In genomic region chr17:42577140-42577531, GRCh38 we compare ENCODE assay signal across 8 cellular contexts. TPM values are rescaled to one million over a fixed set of nuclear protein-coding genes. Genes with fewer than 3 reads are reported as not detected.
DNase-seq lines count a peak whose midpoint lies in the region; ATAC-seq, FAIRE-seq and TF ChIP-seq lines count a peak whose summit lies in the region.

No MANE protein-coding gene starts in this region.

- H3K27ac Mint-ChIP-seq in activated T-cell treated with anti-CD3 and anti-CD28 coated beads, Interleukin-2, amount 50 U/mL, for 72 hours: peak overlapping the region; percentile 86
- H3K27ac Mint-ChIP-seq in activated CD8-positive, alpha-beta T cell treated with anti-CD3 and anti-CD28 coated beads, Interleukin-2, amount 10 ng/mL, durations not matched to agents 7 days and 5 days: peak overlapping the region; percentile 84

- H3K4me2 ChIP-seq in keratinocyte (ENCODE audit: control insufficient read depth, extremely low read depth, insufficient read depth, low read depth, low read length): peak overlapping the region; percentile 88

- H3K9me1 ChIP-seq in keratinocyte (ENCODE audit: control insufficient read depth, extremely low read depth, insufficient read depth, low read length): no peaks in the 10 kb centered on the region

- H3K27me3 Mint-ChIP-seq in activated T-cell treated with anti-CD3 and anti-CD28 coated beads, Interleukin-2, amount 50 U/mL, for 72 hours (ENCODE audit: low read depth): no peaks in the 10 kb centered on the region
- H3K27me3 Mint-ChIP-seq in activated CD8-positive, alpha-beta T cell treated with anti-CD3 and anti-CD28 coated beads, Interleukin-2, amount 10 ng/mL, durations not matched to agents 7 days and 5 days (ENCODE audit: low read depth): no peaks in the 10 kb centered on the region

- no peaks in the 10 kb centered on the region for H3K27me3 ChIP-seq in keratinocyte (ENCODE audit: control insufficient read depth, extremely low read depth, insufficient read depth, low read length)
- no peaks in the 10 kb centered on the region for H3K27me3 ChIP-seq in suprapubic skin

- H3K4me1 ChIP-seq in keratinocyte (ENCODE audit: control insufficient read depth, extremely low read depth, insufficient read depth, low read length) (peaks cover 18% of the 10 kb centered on the region), suprapubic skin (peaks cover 17% of the 10 kb centered on the region)

- no peak for TF ChIP-seq EP300 in suprapubic skin (IDR thresholded peaks at IDR 0.05)

- DNase-seq in activated T-cell treated with anti-CD3 and anti-CD28 coated beads, Interleukin-2, amount 50 U/mL, for 72 hours: no peak
- no peak for DNase-seq in activated T-cell treated with anti-CD3 and anti-CD28 coated beads, Interleukin-2, amount 50 U/mL, for 1 hour
- DNase-seq in activated CD8-positive, alpha-beta T cell treated with anti-CD3 and anti-CD28 coated beads, Interleukin-2, amount 10 ng/mL, durations not matched to agents 7 days and 5 days: no peak
- DNase-seq in keratinocyte (ENCODE audit: low read depth, low spot score): no peak
- DNase-seq in suprapubic skin (ENCODE audit: low spot score in 2 of 2): no peak
- DNase-seq in foreskin melanocyte: no peak
- no peak for DNase-seq in NCI-H345 (lab: John Stamatoyannopoulos, UW)
- no peak for DNase-seq in GM19240 (ENCODE audit: insufficient read length, low spot score)

- peak overlapping the region; percentile 92 to 96 for H3K4me3 Mint-ChIP-seq in activated T-cell treated with anti-CD3 and anti-CD28 coated beads, Interleukin-2, amount 50 U/mL, for 72 hours
- peak overlapping the region; percentile 98 for H3K4me3 Mint-ChIP-seq in activated CD8-positive, alpha-beta T cell treated with anti-CD3 and anti-CD28 coated beads, Interleukin-2, amount 10 ng/mL, durations not matched to agents 7 days and 5 days

- no peak for FAIRE-seq in keratinocyte (lab: Jason Lieb, UNC)

- H3K27ac ChIP-seq in keratinocyte (ENCODE audit: control insufficient read depth, insufficient read depth, low read length): peak overlapping the region; percentile 71
- H3K27ac ChIP-seq in suprapubic skin: peak overlapping the region; percentile 81

- H3K9me3 Mint-ChIP-seq in activated T-cell treated with anti-CD3 and anti-CD28 coated beads, Interleukin-2, amount 50 U/mL, for 72 hours: no peaks in the 10 kb centered on the region
- H3K9me3 Mint-ChIP-seq in activated CD8-positive, alpha-beta T cell treated with anti-CD3 and anti-CD28 coated beads, Interleukin-2, amount 10 ng/mL, durations not matched to agents 7 days and 5 days (ENCODE audit: insufficient read depth): no peaks in the 10 kb centered on the region

- H4K20me1 ChIP-seq in keratinocyte (ENCODE audit: control insufficient read depth, extremely low read depth, insufficient read depth, low read length): no peaks in the 10 kb centered on the region

- CTCF ChIA-PET in activated CD8-positive, alpha-beta T cell treated with anti-CD3 and anti-CD28 coated beads, Interleukin-2, amount 10 ng/mL, durations not matched to agents 7 days and 5 days (lab: Charles Lee): interaction anchor here (0.6 to 5.1 kb wide), 24 partner anchors 11 to 420 kb away, joined by 3 to 113 read pairs (median 12); partner anchors contain the start of genes BECN1, CCR10, MLX and NAGLU

- H3K4me1 Mint-ChIP-seq in activated T-cell treated with anti-CD3 and anti-CD28 coated beads, Interleukin-2, amount 50 U/mL, for 72 hours (ENCODE audit: low read depth): peaks cover 56% of the 10 kb centered on the region
- H3K4me1 Mint-ChIP-seq in activated CD8-positive, alpha-beta T cell treated with anti-CD3 and anti-CD28 coated beads, Interleukin-2, amount 10 ng/mL, durations not matched to agents 7 days and 5 days (ENCODE audit: low read depth): peaks cover 50% of the 10 kb centered on the region

- WGBS in suprapubic skin: 6% methylated on average over 16 of the region's 18 CpGs

- H3K4me3 ChIP-seq in keratinocyte (ENCODE audit: control insufficient read depth in 2 of 3, extremely low read depth in 1 of 3, insufficient read depth in 2 of 3, low read depth in 1 of 3, low read length in 3 of 3) (peak overlapping the region; percentile 76 to 98 (median 92)), suprapubic skin (peak overlapping the region; percentile 61)

- H3K9me3 ChIP-seq in keratinocyte (ENCODE audit: control insufficient read depth, low read depth, low read length) (no peaks in the 10 kb centered on the region), suprapubic skin (no peaks in the 10 kb centered on the region)

- peak overlapping the region; percentile 92 for H3K9ac ChIP-seq in keratinocyte (ENCODE audit: control insufficient read depth, extremely low read depth, insufficient read depth, low read length)

- H3K36me3 Mint-ChIP-seq in activated T-cell treated with anti-CD3 and anti-CD28 coated beads, Interleukin-2, amount 50 U/mL, for 72 hours (ENCODE audit: insufficient read depth in 2 of 2): peaks cover 15 to 25% of the 10 kb centered on the region in 2 donors
- peaks cover 68% of the 10 kb centered on the region for H3K36me3 Mint-ChIP-seq in activated CD8-positive, alpha-beta T cell treated with anti-CD3 and anti-CD28 coated beads, Interleukin-2, amount 10 ng/mL, durations not matched to agents 7 days and 5 days (ENCODE audit: low read depth)

- TF ChIP-seq POLR2A in suprapubic skin (IDR thresholded peaks at IDR 0.05): no peak

- dilution Hi-C loops in keratinocyte (cut with MboI; ENCODE audit: extremely low pct_ligation_motif_present, low sequenced_read_pairs): no loop called here

- TF ChIP-seq CTCF in keratinocyte (optimal IDR thresholded peaks at IDR 0.05 in 1 of 3, IDR thresholded peaks at IDR 0.05 in 1 of 3, conservative IDR thresholded peaks at IDR 0.05 in 1 of 3; ENCODE audit: extremely low read depth in 1 of 3, insufficient read depth in 2 of 3, low read length in 3 of 3) (no peak), suprapubic skin (IDR thresholded peaks at IDR 0.05) (no peak)

- peak overlapping the region; percentile 63 for H2AFZ ChIP-seq in keratinocyte (ENCODE audit: control insufficient read depth, low read length)

- POLR2A ChIA-PET in activated CD8-positive, alpha-beta T cell treated with anti-CD3 and anti-CD28 coated beads, Interleukin-2, amount 10 ng/mL, durations not matched to agents 7 days and 5 days (lab: Charles Lee): interaction anchor here (0.8 to 3.9 kb wide), 10 partner anchors 9 to 465 kb away, joined by 3 to 47 read pairs (median 8); partner anchors contain the start of genes COASY, DHX58, MLX and RETREG3

- H3K36me3 ChIP-seq in keratinocyte (ENCODE audit: control insufficient read depth in 2 of 2, extremely low read depth in 1 of 2, insufficient read depth in 2 of 2, low read length in 2 of 2) (peaks cover 30 to 35% of the 10 kb centered on the region in 2 experiments), suprapubic skin (peaks cover 57% of the 10 kb centered on the region)

- ATAC-seq in activated T-cell treated with anti-CD3 and anti-CD28 coated beads, Interleukin-2, amount 50 U/mL, for 72 hours (replicated peaks in 1 of 2): peak; percentile 3 to 5
- ATAC-seq in activated CD8-positive, alpha-beta T cell treated with anti-CD3 and anti-CD28 coated beads, Interleukin-2, amount 10 ng/mL, durations not matched to agents 7 days and 5 days: peak; percentile 17

- H3K79me2 ChIP-seq in keratinocyte (ENCODE audit: control insufficient read depth, insufficient read depth, low read length): peaks cover 30% of the 10 kb centered on the region

RNA-seq across cellular contexts. Expression of gene PSMC3IP, which starts 0.4 kb away (rescaled TPM):
- 10 to 100 TPM; 31.7 to 40.7 TPM for total RNA-seq in activated T-cell treated with anti-CD3 and anti-CD28 coated beads, Interleukin-2, amount 50 U/mL, for 72 hours
- 10 to 100 TPM; 19.2 to 21.8 TPM for total RNA-seq in activated CD8-positive, alpha-beta T cell treated with anti-CD3 and anti-CD28 coated beads, Interleukin-2, amount 10 ng/mL, durations not matched to agents 7 days and 5 days
- polyA plus RNA-seq in keratinocyte: 2.4 to 7.8 TPM (median 7.7 TPM) in 3 replicates
- 4.7 TPM for polyA plus RNA-seq in keratinocyte (2011; ENCODE audit: low read depth)
- 1.8 and 2.1 TPM in 2 replicates for polyA plus RNA-seq in keratinocyte (2011; cell fraction: cytosol; rRNA removed)
- polyA plus RNA-seq in keratinocyte (2011; cell fraction: nucleus; rRNA removed): 6.1 and 7.5 TPM in 2 replicates
- 2.0 and 6.5 TPM in 2 replicates for polyA plus RNA-seq in keratinocyte (2012; ENCODE audit: low replicate concordance)
- polyA minus RNA-seq in keratinocyte: 0.33 to 3.3 TPM (median 1.7 TPM) in 3 replicates
- polyA minus RNA-seq in keratinocyte (2011; cell fraction: cytosol; rRNA and poly(A)+ RNA removed): not detected
- polyA minus RNA-seq in keratinocyte (2011; cell fraction: nucleus; rRNA and poly(A)+ RNA removed): 0.95 and 2.3 TPM in 2 replicates
- total RNA-seq in suprapubic skin: 1 to 10 TPM; 2.3 to 4.0 (median 3.6) TPM

RNA-seq across cellular contexts. Expression of gene MLX, which starts 10.2 kb away (rescaled TPM):
- total RNA-seq in activated T-cell treated with anti-CD3 and anti-CD28 coated beads, Interleukin-2, amount 50 U/mL, for 72 hours: 10 to 100 TPM; 38.8 to 41.2 TPM
- total RNA-seq in activated CD8-positive, alpha-beta T cell treated with anti-CD3 and anti-CD28 coated beads, Interleukin-2, amount 10 ng/mL, durations not matched to agents 7 days and 5 days: 10 to 100 TPM; 65.8 to 65.9 TPM
- polyA plus RNA-seq in keratinocyte: 39.2 to 45.1 TPM (median 39.5 TPM) in 3 replicates
- 28.8 TPM for polyA plus RNA-seq in keratinocyte (2011; ENCODE audit: low read depth)
- 28.3 and 30.3 TPM in 2 replicates for polyA plus RNA-seq in keratinocyte (2011; cell fraction: cytosol; rRNA removed)
- 41.1 and 44.6 TPM in 2 replicates for polyA plus RNA-seq in keratinocyte (2011; cell fraction: nucleus; rRNA removed)
- polyA plus RNA-seq in keratinocyte (2012; ENCODE audit: low replicate concordance): 36.7 and 38.2 TPM in 2 replicates
- 34.2 to 40.4 TPM (median 35.1 TPM) in 3 replicates for polyA minus RNA-seq in keratinocyte
- polyA minus RNA-seq in keratinocyte (2011; cell fraction: cytosol; rRNA and poly(A)+ RNA removed): 11.9 TPM
- 8.1 and 11.6 TPM in 2 replicates for polyA minus RNA-seq in keratinocyte (2011; cell fraction: nucleus; rRNA and poly(A)+ RNA removed)
- total RNA-seq in suprapubic skin: 10 to 100 TPM; 34.7 to 62.5 (median 44.3) TPM

RNA-seq across cellular contexts. Expression of gene COASY, which starts 15.2 kb away (rescaled TPM):
- 10 to 100 TPM; 98.2 to 98.5 TPM for total RNA-seq in activated T-cell treated with anti-CD3 and anti-CD28 coated beads, Interleukin-2, amount 50 U/mL, for 72 hours
- total RNA-seq in activated CD8-positive, alpha-beta T cell treated with anti-CD3 and anti-CD28 coated beads, Interleukin-2, amount 10 ng/mL, durations not matched to agents 7 days and 5 days: 10 to 100 TPM; 54.8 to 62.1 TPM
- polyA plus RNA-seq in keratinocyte: 25.9 to 49.8 TPM (median 26.2 TPM) in 3 replicates
- 23.3 TPM for polyA plus RNA-seq in keratinocyte (2011; ENCODE audit: low read depth)
- 25.9 and 41.0 TPM in 2 replicates for polyA plus RNA-seq in keratinocyte (2011; cell fraction: cytosol; rRNA removed)
- polyA plus RNA-seq in keratinocyte (2011; cell fraction: nucleus; rRNA removed): 58.5 and 74.0 TPM in 2 replicates
- polyA plus RNA-seq in keratinocyte (2012; ENCODE audit: low replicate concordance): 73.0 and 73.2 TPM in 2 replicates
- 15.1 to 128 TPM (median 29.9 TPM) in 3 replicates for polyA minus RNA-seq in keratinocyte
- polyA minus RNA-seq in keratinocyte (2011; cell fraction: cytosol; rRNA and poly(A)+ RNA removed): 46.0 TPM
- polyA minus RNA-seq in keratinocyte (2011; cell fraction: nucleus; rRNA and poly(A)+ RNA removed): 17.7 and 25.6 TPM in 2 replicates
- total RNA-seq in suprapubic skin: 10 to 100 TPM; 41.1 to 54.0 (median 46.0) TPM

RNA-seq across cellular contexts. Expression of gene HSD17B1, which starts 24.4 kb away (rescaled TPM):
- 1 to 10 TPM; 1.3 to 1.8 TPM for total RNA-seq in activated T-cell treated with anti-CD3 and anti-CD28 coated beads, Interleukin-2, amount 50 U/mL, for 72 hours
- total RNA-seq in activated CD8-positive, alpha-beta T cell treated with anti-CD3 and anti-CD28 coated beads, Interleukin-2, amount 10 ng/mL, durations not matched to agents 7 days and 5 days: under 1 TPM; 0.53 to 0.60 TPM
- 3.6 to 14.7 TPM (median 5.3 TPM) in 3 replicates for polyA plus RNA-seq in keratinocyte
- polyA plus RNA-seq in keratinocyte (2011; ENCODE audit: low read depth): 1.2 TPM
- polyA plus RNA-seq in keratinocyte (2011; cell fraction: cytosol; rRNA removed): 2.9 and 8.8 TPM in 2 replicates
- 2.6 and 4.3 TPM in 2 replicates for polyA plus RNA-seq in keratinocyte (2011; cell fraction: nucleus; rRNA removed)
- polyA plus RNA-seq in keratinocyte (2012; ENCODE audit: low replicate concordance): 6.6 and 8.9 TPM in 2 replicates
- polyA minus RNA-seq in keratinocyte: 1.6 to 4.4 TPM (median 4.4 TPM) in 3 replicates
- polyA minus RNA-seq in keratinocyte (2011; cell fraction: cytosol; rRNA and poly(A)+ RNA removed): 21.1 TPM
- polyA minus RNA-seq in keratinocyte (2011; cell fraction: nucleus; rRNA and poly(A)+ RNA removed): 2.3 and 3.5 TPM in 2 replicates
- total RNA-seq in suprapubic skin: 1 to 10 TPM; 1.2 to 8.8 (median 3.2) TPM

RNA-seq across cellular contexts. Expression of gene RETREG3, which starts 32.0 kb away (rescaled TPM):
- 10 to 100 TPM; 41.5 to 42.6 TPM for total RNA-seq in activated T-cell treated with anti-CD3 and anti-CD28 coated beads, Interleukin-2, amount 50 U/mL, for 72 hours
- total RNA-seq in activated CD8-positive, alpha-beta T cell treated with anti-CD3 and anti-CD28 coated beads, Interleukin-2, amount 10 ng/mL, durations not matched to agents 7 days and 5 days: 10 to 100 TPM; 53.6 to 54.7 TPM
- 25.2 to 49.5 TPM (median 32.5 TPM) in 3 replicates for polyA plus RNA-seq in keratinocyte
- 6.4 TPM for polyA plus RNA-seq in keratinocyte (2011; ENCODE audit: low read depth)
- polyA plus RNA-seq in keratinocyte (2011; cell fraction: cytosol; rRNA removed): 18.9 and 23.3 TPM in 2 replicates
- 50.4 and 56.8 TPM in 2 replicates for polyA plus RNA-seq in keratinocyte (2011; cell fraction: nucleus; rRNA removed)
- 29.5 and 30.2 TPM in 2 replicates for polyA plus RNA-seq in keratinocyte (2012; ENCODE audit: low replicate concordance)
- 136 to 160 TPM (median 139 TPM) in 3 replicates for polyA minus RNA-seq in keratinocyte
- polyA minus RNA-seq in keratinocyte (2011; cell fraction: cytosol; rRNA and poly(A)+ RNA removed): 41.8 TPM
- polyA minus RNA-seq in keratinocyte (2011; cell fraction: nucleus; rRNA and poly(A)+ RNA removed): 67.4 and 90.9 TPM in 2 replicates
- 10 to 100 TPM; 87.9 to 97.0 (median 91.1) TPM for total RNA-seq in suprapubic skin

Comparison
In these comparisons a context has a peak if more than half of its experiments do, and no peak if none do; other contexts are left out.
1. RNA of gene PSMC3IP, which starts 0.4 kb away (total RNA-seq): 31.7 to 40.7 TPM in activated T-cell treated with anti-CD3 and anti-CD28 coated beads, Interleukin-2, amount 50 U/mL, for 72 hours and 19.2 to 21.8 TPM in activated CD8-positive, alpha-beta T cell treated with anti-CD3 and anti-CD28 coated beads, Interleukin-2, amount 10 ng/mL, durations not matched to agents 7 days and 5 days; 2.3 to 4.0 TPM in suprapubic skin; every median in the first group is over 4 times any median in the second.